Comparison of ENCODE assay signal across 8 cellular contexts in the genomic region with DNA sequence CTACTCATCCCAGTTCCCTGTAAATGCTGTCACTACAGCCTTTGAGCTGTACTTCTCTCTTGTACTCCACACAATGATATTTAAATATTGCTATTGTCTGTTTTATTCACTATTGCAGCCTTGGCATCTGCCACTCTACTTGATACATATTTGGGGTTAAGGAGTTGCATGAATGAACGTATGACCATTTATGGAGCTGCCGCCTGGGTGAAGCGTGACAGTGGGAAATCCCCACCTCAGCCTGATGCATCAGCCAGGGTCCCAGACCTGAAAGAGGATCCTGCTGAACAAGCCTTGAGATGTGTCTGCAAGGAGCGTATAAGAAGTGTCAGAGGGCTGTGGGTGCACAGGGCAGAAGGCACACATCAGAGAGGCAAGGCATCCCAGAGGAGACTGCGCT. TPM values are rescaled to one million over a fixed set of nuclear protein-coding genes. Genes with fewer than 3 reads are reported as not detected.
A peak's percentile ranks its signal among the peaks of the same experiment; 100 is the strongest.
DNase-seq lines count a peak whose midpoint lies in the region; ATAC-seq lines count a peak whose summit lies in the region.

No MANE protein-coding gene starts in this region.

- peak; percentile 28 to 35 for DNase-seq in activated CD4-positive, alpha-beta T cell treated with anti-CD3 and anti-CD28 coated beads, Interleukin-2, amount 50 U/mL, for 4 hours
- DNase-seq in stimulated activated CD4-positive, alpha-beta T cell treated with anti-CD3 and anti-CD28 coated beads, Interleukin-12 subunit alpha, Interleukin-12 subunit beta, amount 100 ng/mL, for 48 hours (ENCODE audit: low read depth in 2 of 3, low spot score in 1 of 3): peak; percentile 22 to 41 (median 38)
- DNase-seq in NCI-H1436 treated with DMSO at 0.1 percent for 48 hours (lab: John Stamatoyannopoulos, UW) (no peak), NCI-H2107 (lab: John Stamatoyannopoulos, UW) (no peak), Ammon's horn (ENCODE audit: low spot score) (no peak), sciatic nerve (ENCODE audit: low spot score) (no peak)

- peak; percentile 68 for ATAC-seq in GM18520 (IDR thresholded peaks at IDR 0.05; ENCODE audit: unreplicated experiment)
- peak; percentile 92 for ATAC-seq in HG02884 (IDR thresholded peaks at IDR 0.05; ENCODE audit: unreplicated experiment)
- no peak for ATAC-seq in sciatic nerve

- intact Hi-C loops in sciatic nerve (cut with DNase I): no loop called here

RNA-seq across cellular contexts. Expression of a gene that starts 39.1 kb away (rescaled TPM):
- total RNA-seq in sciatic nerve: 21.5 TPM

RNA-seq across cellular contexts. Expression of a gene that starts 43.1 kb away (rescaled TPM):
- 60.0 TPM for total RNA-seq in sciatic nerve

Comparison
In these comparisons a context has a peak if more than half of its experiments do, and no peak if none do; other contexts are left out.
1. DNase-seq: peak in activated CD4-positive, alpha-beta T cell treated with anti-CD3 and anti-CD28 coated beads, Interleukin-2, amount 50 U/mL, for 4 hours (2 of 2) and stimulated activated CD4-positive, alpha-beta T cell treated with anti-CD3 and anti-CD28 coated beads, Interleukin-12 subunit alpha, Interleukin-12 subunit beta, amount 100 ng/mL, for 48 hours (3 of 3); none in NCI-H1436 treated with DMSO at 0.1 percent for 48 hours (single experiment), NCI-H2107 (single experiment), Ammon's horn (single experiment) and sciatic nerve (single experiment).